In the genomic region with DNA sequence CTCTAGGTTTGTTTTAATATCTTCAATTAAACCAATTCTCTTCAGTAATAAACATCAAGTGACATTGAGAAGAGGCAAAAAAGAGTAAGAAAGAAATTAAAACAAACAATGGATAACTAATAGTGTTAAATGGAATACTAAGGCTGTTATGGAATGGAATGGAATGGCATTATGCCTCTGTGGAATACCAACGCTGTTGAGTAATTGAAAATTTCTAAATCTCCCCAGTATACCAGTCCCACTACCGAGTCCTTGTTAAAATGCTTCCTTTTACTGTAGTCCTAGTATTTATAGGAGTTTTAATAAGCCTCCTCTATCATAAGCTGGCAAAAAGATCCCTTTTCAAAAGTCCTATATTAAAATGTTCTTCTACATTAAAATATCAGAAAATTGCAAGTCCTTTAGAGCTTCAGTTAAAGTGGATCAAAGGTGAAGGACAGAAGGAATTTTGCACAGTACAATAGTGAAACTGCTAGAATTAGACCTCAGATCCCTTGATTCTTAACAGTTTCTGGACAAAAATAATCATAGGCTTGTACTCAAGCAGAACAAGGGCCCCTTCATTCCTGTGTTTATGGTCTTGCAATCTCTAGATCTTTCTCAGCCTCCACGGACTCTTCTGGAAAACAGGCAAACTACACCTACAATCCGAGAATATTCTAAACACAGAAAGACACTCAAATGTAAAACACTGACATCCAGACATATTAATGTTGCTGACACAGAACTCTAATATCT, we compare ENCODE assay signal across 2 cellular contexts.
TF ChIP-seq lines count a peak whose summit lies in the region.

No MANE protein-coding gene starts in this region.

TF ChIP-seq in HCT116, 20 proteins besides CTCF, POLR2A, EP300 and RAD21:
- TF ChIP-seq MAX (IDR thresholded peaks at IDR 0.05) = no peak
- TF ChIP-seq ZFX (IDR thresholded peaks at IDR 0.05) = no peak
- TF ChIP-seq FOSL1 (IDR thresholded peaks at IDR 0.05; ENCODE audit: low read depth) = no peak
- no peak for TF ChIP-seq POLR2AphosphoS5 (IDR thresholded peaks at IDR 0.05; ENCODE audit: low read depth, low read length)
- TF ChIP-seq CBX3 (IDR thresholded peaks at IDR 0.05; ENCODE audit: low read depth) = no peak
- no peak for TF ChIP-seq REST (IDR thresholded peaks at IDR 0.05; ENCODE audit: low read depth)

TF ChIP-seq in K562, 482 proteins besides CTCF, POLR2A, EP300 and RAD21:
- no peak for TF ChIP-seq TFAM (CRISPR knock-in tag; conservative IDR thresholded peaks at IDR 0.05)
- no peak for TF ChIP-seq ZNF347 (CRISPR knock-in tag; IDR thresholded peaks at IDR 0.05; ENCODE audit: low read depth)
- TF ChIP-seq NRF1 (conservative IDR thresholded peaks at IDR 0.05 in 1 of 2, IDR thresholded peaks at IDR 0.05 in 1 of 2) = no peak
- TF ChIP-seq SLC30A9 (CRISPR knock-in tag; IDR thresholded peaks at IDR 0.05) = no peak
- no peak for TF ChIP-seq U2AF2 (optimal IDR thresholded peaks at IDR 0.05; ENCODE audit: low read depth, low read length)
- TF ChIP-seq SMAD3 (CRISPR knock-in tag; conservative IDR thresholded peaks at IDR 0.05) = no peak
- TF ChIP-seq, protein P1, sequence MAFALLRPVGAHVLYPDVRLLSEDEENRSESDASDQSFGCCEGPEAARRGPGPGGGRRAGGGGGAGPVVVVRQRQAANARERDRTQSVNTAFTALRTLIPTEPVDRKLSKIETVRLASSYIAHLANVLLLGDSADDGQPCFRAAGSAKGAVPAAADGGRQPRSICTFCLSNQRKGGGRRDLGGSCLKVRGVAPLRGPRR (CRISPR knock-in tag; IDR thresholded peaks at IDR 0.05) = no peak
- no peak for TF ChIP-seq HDAC2 (IDR thresholded peaks at IDR 0.05)
- no peak for TF ChIP-seq KLF1 (tag; IDR thresholded peaks at IDR 0.05)
